22 cellular contexts compared by ENCODE assay signal in genomic region chr13:105907319-105908019, GRCh38.
DNase-seq lines count a peak whose midpoint lies in the region; ATAC-seq and FAIRE-seq lines count a peak whose summit lies in the region.
"Had no signal": no experiment of that assay in that cellular context is flagged by ENCODE, and none has a peak within 500 bp of the region (broad histone marks: within the 10 kb centered on the region; RNA-seq: fewer than 3 reads in every experiment).

No MANE protein-coding gene starts in this region.

- peaks cover 0 to 2% (median 0%) of the 10 kb centered on the region in 11 donors for H3K9me3 Mint-ChIP-seq in naive thymus-derived CD4-positive, alpha-beta T cell
- H3K9me3 Mint-ChIP-seq: CD4-positive, alpha-beta T cell; H9; HFFc6 had no signal

- H3K36me3 Mint-ChIP-seq in naive thymus-derived CD4-positive, alpha-beta T cell = peaks cover 0 to 3% (median 0%) of the 10 kb centered on the region in 5 donors
- no peaks in the 10 kb centered on the region for H3K36me3 Mint-ChIP-seq in T-helper 17 cell (ENCODE audit: low read depth)

- H3K4me3 ChIP-seq in BLaER1 = no peak overlapping the region
- H3K4me3 ChIP-seq in naive thymus-derived CD4-positive, alpha-beta T cell (ENCODE audit: low read length) = no peak overlapping the region
- H3K4me3 ChIP-seq: Peyer's patch, SJCRH30 had no signal

- H3K4me3 Mint-ChIP-seq in naive thymus-derived CD4-positive, alpha-beta T cell = no peak overlapping the region
- no peak overlapping the region for H3K4me3 Mint-ChIP-seq in T-helper 17 cell
- H3K4me3 Mint-ChIP-seq: CD4-positive, alpha-beta T cell; H9 had no signal

- H3K27me3 ChIP-seq in BLaER1 = no peaks in the 10 kb centered on the region
- no peaks in the 10 kb centered on the region for H3K27me3 ChIP-seq in naive thymus-derived CD4-positive, alpha-beta T cell (ENCODE audit: control insufficient read depth in 2 of 2, insufficient read depth in 2 of 2, low read length in 2 of 2)
- H3K27me3 ChIP-seq: BE2C, Peyer's patch, SJCRH30 had no signal

- peak overlapping the region; percentile 89 for H3K4me2 ChIP-seq in BLaER1

- H3K27ac Mint-ChIP-seq in naive thymus-derived CD4-positive, alpha-beta T cell = no peak overlapping the region
- no peak overlapping the region for H3K27ac Mint-ChIP-seq in T-helper 17 cell
- H3K27ac Mint-ChIP-seq: CD4-positive, alpha-beta T cell; H9; HFFc6 had no signal

- H3K27me3 Mint-ChIP-seq in naive thymus-derived CD4-positive, alpha-beta T cell = peaks cover 5 to 29% (median 20%) of the 10 kb centered on the region in 5 donors
- peaks cover 27% of the 10 kb centered on the region for H3K27me3 Mint-ChIP-seq in T-helper 17 cell

- POLR2A ChIA-PET in naive thymus-derived CD4-positive, alpha-beta T cell (lab: Charles Lee) = no interaction called here

- H3K4me1 Mint-ChIP-seq in naive thymus-derived CD4-positive, alpha-beta T cell = peaks cover 6 to 23% (median 18%) of the 10 kb centered on the region in 7 donors
- peaks cover 12% of the 10 kb centered on the region for H3K4me1 Mint-ChIP-seq in T-helper 17 cell
- H3K4me1 Mint-ChIP-seq: H9 had no signal

- DNase-seq in HT-29 (ENCODE audit: low spot score) (peak; percentile 37), RCC 7860 (ENCODE audit: low spot score) (no peak), left colon (no peak), NCI-H2029 treated with DMSO at 0.1 percent for 48 hours (lab: John Stamatoyannopoulos, UW) (no peak), T-helper 17 cell (no peak)
- no peak for DNase-seq in naive thymus-derived CD4-positive, alpha-beta T cell
- DNase-seq: BE2C; CD4-positive, alpha-beta T cell; COR-L47; H9; HFFc6; KG1; NCI-H1417; NCI-H1694 treated with DMSO at 0.1 percent for 48 hours; NCI-H2227 treated with DMSO at 0.1 percent for 48 hours; NCI-H510A treated with DMSO at 0.1 percent for 48 hours; NCI-H774; Peyer's patch; SJCRH30; T-helper 1 cell had no signal

- H3K9me3 ChIP-seq in BLaER1 (no peaks in the 10 kb centered on the region), T-helper 17 cell (ENCODE audit: control insufficient read depth, low read length, poor library complexity, severe bottlenecking) (no peaks in the 10 kb centered on the region)
- no peaks in the 10 kb centered on the region for H3K9me3 ChIP-seq in naive thymus-derived CD4-positive, alpha-beta T cell (ENCODE audit: control insufficient read depth in 2 of 3, low read length in 3 of 3)
- H3K9me3 ChIP-seq: BE2C, Peyer's patch, SJCRH30 had no signal

- CTCF ChIA-PET in naive thymus-derived CD4-positive, alpha-beta T cell (lab: Charles Lee) = no interaction called here

- H3K36me3 ChIP-seq in BLaER1 = no peaks in the 10 kb centered on the region
- H3K36me3 ChIP-seq in naive thymus-derived CD4-positive, alpha-beta T cell (ENCODE audit: control insufficient read depth in 2 of 3, insufficient read depth in 3 of 3, low read length in 3 of 3) = no peaks in the 10 kb centered on the region
- H3K36me3 ChIP-seq: BE2C, Peyer's patch, SJCRH30 had no signal

- no peak overlapping the region for H3K27ac ChIP-seq in BLaER1
- no peak overlapping the region for H3K27ac ChIP-seq in naive thymus-derived CD4-positive, alpha-beta T cell (ENCODE audit: low read depth, low read length)
- H3K27ac ChIP-seq: Peyer's patch, SJCRH30 had no signal

- H3K4me1 ChIP-seq in BLaER1 = peaks cover 26% of the 10 kb centered on the region
- peaks cover 0 to 10% of the 10 kb centered on the region in 2 donors for H3K4me1 ChIP-seq in naive thymus-derived CD4-positive, alpha-beta T cell (ENCODE audit: control insufficient read depth in 2 of 2, insufficient read depth in 2 of 2, low read length in 2 of 2)
- H3K4me1 ChIP-seq: BE2C, Peyer's patch, SJCRH30 had no signal

- ATAC-seq in left colon (peak; percentile 50), HG02571 (IDR thresholded peaks at IDR 0.05; ENCODE audit: unreplicated experiment) (no peak), T-helper 17 cell (no peak)
- no peak for ATAC-seq in naive thymus-derived CD4-positive, alpha-beta T cell

- peak; percentile 17 for FAIRE-seq in RCC 7860 (lab: Jason Lieb, UNC)

- no peaks in the 10 kb centered on the region for H4K20me1 ChIP-seq in BLaER1

- intact Hi-C loops in left colon (cut with DNase I, micrococcal nuclease) = no loop called here
- intact Hi-C loops in naive thymus-derived CD4-positive, alpha-beta T cell (cut with micrococcal nuclease) = no loop called here

- H3K9ac ChIP-seq in BLaER1 = no peak overlapping the region
